ENCODE assay signal across 30 cellular contexts in the genomic region with DNA sequence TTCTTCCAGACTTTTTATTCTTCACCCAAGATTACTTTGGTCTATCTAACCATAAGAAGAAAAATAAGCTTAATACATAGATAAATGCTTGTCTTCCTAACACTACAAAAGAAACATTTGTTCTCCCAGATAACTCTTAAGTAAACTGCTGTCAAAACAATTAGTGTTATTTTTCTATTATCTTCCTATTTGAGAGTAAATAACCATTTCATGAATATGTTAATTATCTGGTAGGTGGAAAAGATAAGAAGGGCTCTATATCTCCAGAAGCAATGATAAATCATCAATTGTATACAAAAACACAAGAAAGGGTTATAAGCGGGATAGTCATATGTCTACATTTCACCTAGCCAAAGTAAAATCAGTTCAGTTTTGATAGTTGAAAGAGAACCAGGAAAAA.
"Had no signal": no experiment of that assay in that cellular context is flagged by ENCODE, and none has a peak within 500 bp of the region (broad histone marks: within the 10 kb centered on the region; RNA-seq: fewer than 3 reads in every experiment).

No MANE protein-coding gene starts in this region.

- H3K79me2 ChIP-seq: hepatocyte had no signal

- H3K27ac Mint-ChIP-seq: dendritic cell treated with granulocyte-macrophage colony-stimulating factor and Interleukin-4, amounts not matched to agents 40 ng/mL and 50 ng/mL, for 4 days; memory B cell; mesothelial cell of epicardium; naive thymus-derived CD4-positive, alpha-beta T cell; nephron; stimulated activated naive CD8-positive, alpha-beta T cell treated with anti-CD3 and anti-CD28 coated beads, Interleukin-15, amount 100 ng/mL, for 72 hours had no signal

- H3K9me3 ChIP-seq: esophagus muscularis mucosa, gastroesophageal sphincter, heart left ventricle, prostate gland, right atrium auricular region, suprapubic skin, transverse colon, upper lobe of right lung, uterus had no signal

- H3K4me1 ChIP-seq: esophagus muscularis mucosa, foreskin keratinocyte, gastroesophageal sphincter, heart left ventricle, prostate gland, right atrium auricular region, suprapubic skin, transverse colon, upper lobe of right lung, uterus had no signal

- H3K27me3 Mint-ChIP-seq: dendritic cell treated with granulocyte-macrophage colony-stimulating factor and Interleukin-4, amounts not matched to agents 40 ng/mL and 50 ng/mL, for 4 days; memory B cell; stimulated activated naive CD8-positive, alpha-beta T cell treated with anti-CD3 and anti-CD28 coated beads, Interleukin-15, amount 100 ng/mL, for 72 hours had no signal

- H3K36me3 ChIP-seq: esophagus muscularis mucosa, gastroesophageal sphincter, heart left ventricle, prostate gland, right atrium auricular region, suprapubic skin, transverse colon, upper lobe of right lung, uterus had no signal

- H2AFZ ChIP-seq: hepatocyte had no signal

- H3K4me3 ChIP-seq: esophagus muscularis mucosa, gastroesophageal sphincter, heart left ventricle, hepatocyte, lung, prostate gland, right atrium auricular region, smooth muscle cell, suprapubic skin, transverse colon, upper lobe of right lung, uterus had no signal

- H3K4me3 Mint-ChIP-seq: dendritic cell treated with granulocyte-macrophage colony-stimulating factor and Interleukin-4, amounts not matched to agents 40 ng/mL and 50 ng/mL, for 4 days; memory B cell; mesothelial cell of epicardium; naive thymus-derived CD4-positive, alpha-beta T cell; nephron; stimulated activated naive CD8-positive, alpha-beta T cell treated with anti-CD3 and anti-CD28 coated beads, Interleukin-15, amount 100 ng/mL, for 72 hours had no signal

- H3K36me3 Mint-ChIP-seq: memory B cell; mesothelial cell of epicardium; naive thymus-derived CD4-positive, alpha-beta T cell had no signal

- FAIRE-seq: endothelial cell of umbilical vein had no signal

- ATAC-seq: foreskin keratinocyte; gastroesophageal sphincter; heart left ventricle; left lobe of liver; naive thymus-derived CD4-positive, alpha-beta T cell; sciatic nerve; stimulated activated naive CD8-positive, alpha-beta T cell treated with anti-CD3 and anti-CD28 coated beads, Interleukin-15, amount 100 ng/mL, for 72 hours; upper lobe of right lung had no signal

- H3K9me3 Mint-ChIP-seq: dendritic cell treated with granulocyte-macrophage colony-stimulating factor and Interleukin-4, amounts not matched to agents 40 ng/mL and 50 ng/mL, for 4 days; memory B cell; stimulated activated naive CD8-positive, alpha-beta T cell treated with anti-CD3 and anti-CD28 coated beads, Interleukin-15, amount 100 ng/mL, for 72 hours had no signal

- H3K4me2 ChIP-seq: hepatocyte, smooth muscle cell had no signal

- H3K4me1 Mint-ChIP-seq: memory B cell; mesothelial cell of epicardium; naive thymus-derived CD4-positive, alpha-beta T cell; stimulated activated naive CD8-positive, alpha-beta T cell treated with anti-CD3 and anti-CD28 coated beads, Interleukin-15, amount 100 ng/mL, for 72 hours had no signal

- H3K27me3 ChIP-seq: foreskin keratinocyte, gastroesophageal sphincter, hepatocyte, right atrium auricular region, suprapubic skin, transverse colon, upper lobe of right lung, uterus had no signal

- DNase-seq: effector CD8-positive, alpha-beta T cell; foreskin keratinocyte; heart left ventricle; kidney; naive thymus-derived CD4-positive, alpha-beta T cell; nucleus accumbens; stimulated activated CD4-positive, alpha-beta T cell treated with anti-CD3 and anti-CD28 coated beads, Interleukin-12 subunit alpha, Interleukin-12 subunit beta, amount 100 ng/mL, for 4 hours; stimulated activated CD4-positive, alpha-beta T cell treated with anti-CD3 and anti-CD28 coated beads, Interleukin-1b, Interleukin-23, amount 100 ng/mL, for 48 hours; stimulated activated CD4-positive, alpha-beta T cell treated with anti-CD3 and anti-CD28 coated beads, Interleukin-4, amount 100 ng/mL, for 1 hour; stimulated activated CD8-positive, alpha-beta memory T cell treated with anti-CD3 and anti-CD28 coated beads, Interleukin-4, amount 100 ng/mL, for 48 hours; stimulated activated naive CD4-positive, alpha-beta T cell; stimulated activated naive CD8-positive, alpha-beta T cell treated with anti-CD3 and anti-CD28 coated beads, Interleukin-15, amount 100 ng/mL, for 72 hours; transverse colon; upper lobe of right lung; uterus had no signal

- H3K27ac ChIP-seq: esophagus muscularis mucosa, foreskin keratinocyte, gastroesophageal sphincter, heart left ventricle, hepatocyte, prostate gland, right atrium auricular region, suprapubic skin, transverse colon, upper lobe of right lung, uterus had no signal
